Comparison of ENCODE assay signal across 8 cellular contexts in the genomic region with DNA sequence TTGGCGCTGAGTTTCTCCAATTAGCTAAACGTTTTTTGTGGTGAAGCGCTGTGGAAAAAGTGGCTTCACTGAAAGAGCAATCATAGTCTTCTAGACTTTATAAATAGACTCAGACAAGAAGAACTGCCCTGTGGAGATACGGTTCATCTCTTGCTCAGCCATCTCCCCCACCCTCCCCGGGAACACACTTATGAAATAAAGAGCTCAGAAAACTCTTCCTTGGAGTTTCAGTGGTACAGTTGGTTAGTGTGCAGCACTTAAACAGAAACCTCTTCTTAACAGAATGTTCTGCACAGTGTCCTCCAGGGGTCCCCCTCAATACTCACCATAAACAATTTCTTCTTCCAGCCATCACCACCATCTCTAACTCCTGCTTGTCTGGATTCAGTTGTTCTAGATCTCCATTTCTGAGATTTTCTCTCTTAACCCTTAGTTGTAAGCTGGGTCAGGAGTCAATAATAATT.
DNase-seq lines count a peak whose midpoint lies in the region; ATAC-seq and TF ChIP-seq lines count a peak whose summit lies in the region.

No MANE protein-coding gene starts in this region.

- no peaks in the 10 kb centered on the region for H4K20me1 ChIP-seq in DOHH2 (ENCODE audit: control insufficient read depth, insufficient read depth, low read depth, low read length)
- H4K20me1 ChIP-seq in PC-9 (ENCODE audit: insufficient read depth) = no peaks in the 10 kb centered on the region

- no peaks in the 10 kb centered on the region for H3K4me1 ChIP-seq in DOHH2 (ENCODE audit: control insufficient read depth, low read length)
- H3K4me1 ChIP-seq in PC-9 (replicated peaks; ENCODE audit: insufficient read depth) = no peaks in the 10 kb centered on the region

- no peaks in the 10 kb centered on the region for H3K27me3 ChIP-seq in DOHH2 (ENCODE audit: control insufficient read depth, low read length)
- no peaks in the 10 kb centered on the region for H3K27me3 ChIP-seq in PC-9 (ENCODE audit: insufficient read depth, low read depth)

- DNase-seq in fibroblast of pulmonary artery (ENCODE audit: low read depth) = no peak
- DNase-seq in PC-9 = no peak
- DNase-seq in activated CD4-positive, CD25-positive, alpha-beta regulatory T cell treated with anti-CD3 and anti-CD28 coated beads, Interleukin-2, amount 50 U/mL, for 72 hours = no peak
- no peak for DNase-seq in glomerular visceral epithelial cell (ENCODE audit: extremely low spot score)
- no peak for DNase-seq in NOMO-1 (lab: John Stamatoyannopoulos, UW; ENCODE audit: unreplicated experiment in 2 of 2)

- no peak overlapping the region for H3K27ac ChIP-seq in DOHH2 (ENCODE audit: low read depth, low read length)
- H3K27ac ChIP-seq in PC-9 = no peak overlapping the region

- H3F3A ChIP-seq in DOHH2 (ENCODE audit: control insufficient read depth, insufficient read depth) = no peaks in the 10 kb centered on the region
- H3F3A ChIP-seq in PC-9 (ENCODE audit: insufficient read depth, low read depth) = no peaks in the 10 kb centered on the region

- TF ChIP-seq CTCF in DOHH2 (IDR thresholded peaks at IDR 0.05; ENCODE audit: low read depth, low read length, poor library complexity, severe bottlenecking) = peak; percentile 16
- peak; percentile 8 for TF ChIP-seq CTCF in fibroblast of pulmonary artery (IDR thresholded peaks at IDR 0.05; ENCODE audit: low read length, missing control alignments)
- no peak for TF ChIP-seq CTCF in PC-9 (conservative IDR thresholded peaks at IDR 0.05)

- CTCF ChIA-PET in PC-9 (lab: Charles Lee) = no interaction called here

- POLR2A ChIA-PET in PC-9 (lab: Charles Lee; ENCODE audit: unreplicated experiment) = no interaction called here

- BruUV-seq in PC-9 (replicated peaks; lab: Mats Ljungman, UMichigan) = no TSS peak

- H3K4me2 ChIP-seq in DOHH2 (ENCODE audit: low read length) (no peak overlapping the region), PC-9 (no peak overlapping the region)

- H2AFZ ChIP-seq in PC-9 = no peak overlapping the region

- H3K79me2 ChIP-seq in DOHH2 (ENCODE audit: control insufficient read depth, low read length) (no peaks in the 10 kb centered on the region), PC-9 (ENCODE audit: low read depth) (no peaks in the 10 kb centered on the region)

- intact Hi-C loops in PC-9 (cut with micrococcal nuclease; ENCODE audit: unreplicated experiment) = no loop called here

- ATAC-seq in GM21360 (IDR thresholded peaks at IDR 0.05; ENCODE audit: unreplicated experiment) (peak; percentile 95), HG03521 (IDR thresholded peaks at IDR 0.05; ENCODE audit: unreplicated experiment) (peak; percentile 87)

- H3K4me3 ChIP-seq in DOHH2 (ENCODE audit: low read length) = no peak overlapping the region
- H3K4me3 ChIP-seq in fibroblast of pulmonary artery (replicated peaks; ENCODE audit: low read depth, low read length) = no peak overlapping the region
- no peak overlapping the region for H3K4me3 ChIP-seq in PC-9

- H3K9me2 ChIP-seq in DOHH2 (replicated peaks; ENCODE audit: control insufficient read depth, low read length) = no peaks in the 10 kb centered on the region
- no peaks in the 10 kb centered on the region for H3K9me2 ChIP-seq in PC-9 (ENCODE audit: insufficient read depth)

- no peaks in the 10 kb centered on the region for H3K9me3 ChIP-seq in DOHH2 (ENCODE audit: control insufficient read depth, insufficient read depth, low read length)
- no peaks in the 10 kb centered on the region for H3K9me3 ChIP-seq in PC-9 (ENCODE audit: insufficient read depth, low read depth)

- H3K36me3 ChIP-seq in DOHH2 (ENCODE audit: control insufficient read depth, low read length) (no peaks in the 10 kb centered on the region), PC-9 (ENCODE audit: low read depth) (no peaks in the 10 kb centered on the region)
